22 cellular contexts compared by ENCODE assay signal in the genomic region with DNA sequence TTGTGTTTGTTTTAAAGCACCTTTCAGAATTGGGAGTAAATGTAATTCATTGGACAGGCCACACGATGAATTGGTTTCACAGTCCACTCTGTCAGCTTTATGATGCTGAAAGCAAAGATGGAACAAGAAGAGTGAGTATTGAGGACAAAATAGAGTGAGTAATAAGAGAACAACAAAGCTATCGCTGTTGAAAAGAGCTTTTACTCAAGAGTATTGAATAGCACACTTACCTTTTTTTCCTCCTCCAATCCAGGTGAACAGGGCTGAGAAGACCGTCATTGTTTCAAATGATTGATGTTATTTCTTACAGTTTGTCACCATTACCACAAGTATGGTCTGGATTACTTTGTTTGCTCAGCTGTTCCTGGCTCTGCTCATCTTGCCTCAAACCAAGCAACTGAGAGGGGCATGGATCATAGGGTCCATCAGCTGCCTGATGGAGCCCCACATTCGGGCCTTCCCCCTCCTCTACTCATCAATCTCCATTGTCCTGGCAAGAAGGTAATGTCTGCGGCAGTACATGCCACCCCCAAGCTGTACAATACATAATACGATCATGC.
DNase-seq lines count a peak whose midpoint lies in the region; ATAC-seq, FAIRE-seq and TF ChIP-seq lines count a peak whose summit lies in the region.
"Had no signal": no experiment of that assay in that cellular context is flagged by ENCODE, and none has a peak within 500 bp of the region (broad histone marks: within the 10 kb centered on the region; RNA-seq: fewer than 3 reads in every experiment).

No MANE protein-coding gene starts in this region.

- ATAC-seq in GM23338: no peak
- ATAC-seq in GM21528 (IDR thresholded peaks at IDR 0.05; ENCODE audit: low FRiP score, unreplicated experiment): no peak
- ATAC-seq: body of pancreas; K562; natural killer cell treated with Interleukin-12 subunit alpha and Interleukin-12 subunit beta and Interleukin-15 and Interleukin-18, amount 100 ng/mL, for 72 hours had no signal

- H3K27ac ChIP-seq in GM23338 (ENCODE audit: low read depth) (no peak overlapping the region), H1 (ENCODE audit: low read depth, low read length) (no peak overlapping the region)
- H3K27ac ChIP-seq: body of pancreas, GM23248, ovary, Peyer's patch, right atrium auricular region, thoracic aorta had no signal

- no peak overlapping the region for H2AK5ac ChIP-seq in H1 (ENCODE audit: low read depth, low read length)

- H3K4me3 ChIP-seq in GM23338 (no peak overlapping the region), H1 (ENCODE audit: extremely low read depth in 1 of 4, insufficient read depth in 2 of 4, low read depth in 3 of 4, low read length in 4 of 4) (no peak overlapping the region)
- H3K4me3 ChIP-seq: body of pancreas, GM23248, K562, ovary, Peyer's patch, right atrium auricular region, thoracic aorta had no signal

- no peak for TF ChIP-seq EP300 in H1 (IDR thresholded peaks at IDR 0.05; ENCODE audit: borderline replicate concordance in 1 of 2, low read depth in 2 of 2, low read length in 2 of 2)

- no peaks in the 10 kb centered on the region for H3K9me3 ChIP-seq in H1 (ENCODE audit: insufficient read depth in 2 of 2, low read depth in 1 of 2, low read length in 1 of 2)
- H3K9me3 ChIP-seq: body of pancreas, ovary, Peyer's patch, right atrium auricular region, thoracic aorta had no signal

- H3K14ac ChIP-seq in H1 (ENCODE audit: insufficient read length): no peak overlapping the region

- no peak overlapping the region for H2BK5ac ChIP-seq in H1 (ENCODE audit: low read depth, low read length)

- H3K36me3 ChIP-seq in GM23338 (ENCODE audit: insufficient read depth) (0 out of 2 replicates have a peak, but pooled peaks cover 3% of the 10 kb centered on the region), H1 (ENCODE audit: control insufficient read depth in 2 of 4, insufficient read depth in 4 of 4, low read length in 3 of 4) (no peaks in the 10 kb centered on the region)
- H3K36me3 ChIP-seq: ovary, Peyer's patch, right atrium auricular region, thoracic aorta had no signal

- CTCF ChIA-PET in H1 (lab: Charles Lee; ENCODE audit: partially characterized antibody): interaction anchor here (1.1 to 1.2 kb wide), 2 partner anchors 13 to 51 kb away, joined by 3 read pairs; no protein-coding TSS in a partner anchor

- H3K4me1 ChIP-seq in GM23338 (ENCODE audit: insufficient read depth): no peaks in the 10 kb centered on the region
- H3K4me1 ChIP-seq in H1 (replicated peaks in 1 of 4; ENCODE audit: control insufficient read depth in 3 of 4, insufficient read depth in 4 of 4, low read length in 3 of 4): no peaks in the 10 kb centered on the region
- H3K4me1 ChIP-seq: body of pancreas, Peyer's patch, right atrium auricular region had no signal

- no peak overlapping the region for H3K56ac ChIP-seq in H1 (replicated peaks; ENCODE audit: insufficient read length, low read depth, low read length)

- H3K9me3 Mint-ChIP-seq in GM23338 (peaks cover 97% of the 10 kb centered on the region), type B pancreatic cell (peaks cover 4% of the 10 kb centered on the region)

- peaks cover 2% of the 10 kb centered on the region for H3K27me3 Mint-ChIP-seq in GM23338 (ENCODE audit: insufficient read depth, low read depth, poor library complexity)
- no peaks in the 10 kb centered on the region for H3K27me3 Mint-ChIP-seq in type B pancreatic cell
- H3K27me3 Mint-ChIP-seq: natural killer cell treated with Interleukin-12 subunit alpha and Interleukin-12 subunit beta and Interleukin-15 and Interleukin-18, amount 100 ng/mL, for 72 hours had no signal

- H4K5ac ChIP-seq in H1 (ENCODE audit: insufficient read length, low read depth, low read length): no peak overlapping the region

- H3K27ac Mint-ChIP-seq in GM23338: no peak overlapping the region
- no peak overlapping the region for H3K27ac Mint-ChIP-seq in type B pancreatic cell
- H3K27ac Mint-ChIP-seq: natural killer cell treated with Interleukin-12 subunit alpha and Interleukin-12 subunit beta and Interleukin-15 and Interleukin-18, amount 100 ng/mL, for 72 hours had no signal

- TF ChIP-seq POLR2A in H1 (IDR thresholded peaks at IDR 0.05; ENCODE audit: control extremely low read depth in 1 of 2, low read depth in 2 of 2, low read length in 2 of 2): no peak

- H3K9me2 ChIP-seq in GM23338 (ENCODE audit: insufficient read depth): no peaks in the 10 kb centered on the region; the same call in 1 of the 2 replicates

- H3K18ac ChIP-seq in H1 (ENCODE audit: extremely low read depth, low read length): no peak overlapping the region

- H4K20me1 ChIP-seq in GM23338 (replicated peaks; ENCODE audit: insufficient read depth) (no peaks in the 10 kb centered on the region), H1 (replicated peaks in 1 of 2; ENCODE audit: control insufficient read depth in 1 of 2, insufficient read depth in 2 of 2, low read length in 2 of 2) (no peaks in the 10 kb centered on the region)

- H3K27me3 ChIP-seq in GM23338 (ENCODE audit: insufficient read depth): no peaks in the 10 kb centered on the region
- no peaks in the 10 kb centered on the region for H3K27me3 ChIP-seq in H1 (replicated peaks in 1 of 4; ENCODE audit: control insufficient read depth in 3 of 4, extremely low read depth in 1 of 4, insufficient read depth in 3 of 4, low read length in 3 of 4)
- H3K27me3 ChIP-seq: body of pancreas, ovary, Peyer's patch, right atrium auricular region had no signal

- H3K4ac ChIP-seq in H1 (replicated peaks; ENCODE audit: insufficient read length, low read depth, low read length): no peak overlapping the region

- H2BK15ac ChIP-seq in H1 (ENCODE audit: low read length): no peak overlapping the region

- no peak overlapping the region for H3K4me3 Mint-ChIP-seq in GM23338
- no peak overlapping the region for H3K4me3 Mint-ChIP-seq in type B pancreatic cell
- H3K4me3 Mint-ChIP-seq: natural killer cell treated with Interleukin-12 subunit alpha and Interleukin-12 subunit beta and Interleukin-15 and Interleukin-18, amount 100 ng/mL, for 72 hours had no signal

- H3F3A ChIP-seq in GM23338 (replicated peaks; ENCODE audit: low read depth): no peaks in the 10 kb centered on the region

- no peak for DNase-seq in GM23338 (ENCODE audit: low spot score)
- peak; percentile 78 to 83 for DNase-seq in NCI-H187 (lab: John Stamatoyannopoulos, UW)
- DNase-seq in NCI-H510A treated with DMSO at 0.1 percent for 48 hours (lab: John Stamatoyannopoulos, UW): peak; percentile 99
- DNase-seq in H1 (ENCODE audit: low read depth in 1 of 2, low spot score in 2 of 2): no peak
- DNase-seq in type B pancreatic cell (ENCODE audit: extremely low spot score, unreplicated experiment): no peak
- no peak for DNase-seq in NCI-H526 (lab: John Stamatoyannopoulos, UW)
- DNase-seq: activated effector memory CD4-positive, alpha-beta T cell treated with anti-CD3 and anti-CD28 coated beads, Interleukin-2, amount 50 U/mL, for 16 hours; body of pancreas; C1 segment of cervical spinal cord; glutamatergic neuron; GM23248; NCI-H2171 treated with DMSO at 0.1 percent for 48 hours; ovary; Peyer's patch; stimulated activated CD4-positive, alpha-beta T cell treated with anti-CD3 and anti-CD28 coated beads, Interleukin-4, amount 100 ng/mL, for 24 hours; stimulated activated naive CD4-positive, alpha-beta T cell had no signal

- H3K4me2 ChIP-seq in GM23338 (no peak overlapping the region), H1 (ENCODE audit: insufficient read depth in 1 of 2, low read depth in 2 of 2, low read length in 2 of 2) (no peak overlapping the region)

- no peaks in the 10 kb centered on the region for H3K23me2 ChIP-seq in H1 (ENCODE audit: low read depth, low read length)

- no peaks in the 10 kb centered on the region for H3K79me1 ChIP-seq in H1 (ENCODE audit: low read depth, low read length)

- H4K91ac ChIP-seq in H1 (replicated peaks; ENCODE audit: insufficient read length, low read length): no peak overlapping the region

- no peak overlapping the region for H2BK20ac ChIP-seq in H1 (ENCODE audit: low read length)

- no peak for FAIRE-seq in H1 (lab: Jason Lieb, UNC)
- FAIRE-seq: K562, keratinocyte had no signal

- H3K4me1 Mint-ChIP-seq in GM23338 (no peaks in the 10 kb centered on the region), type B pancreatic cell (ENCODE audit: unreplicated experiment) (peaks cover 21% of the 10 kb centered on the region)

- H3K79me2 ChIP-seq in GM23338 (replicated peaks; ENCODE audit: insufficient read depth) (no peaks in the 10 kb centered on the region), H1 (ENCODE audit: control insufficient read depth in 1 of 2, insufficient read depth in 2 of 2, low read length in 2 of 2) (no peaks in the 10 kb centered on the region)

- H2AFZ ChIP-seq in GM23338 (peak overlapping the region; percentile 80; the same call in 1 of the 2 replicates), H1 (ENCODE audit: low read length) (peak overlapping the region; percentile 94)
- H2AFZ ChIP-seq: GM23248 had no signal

- no peak for TF ChIP-seq CTCF in GM23338 (conservative IDR thresholded peaks at IDR 0.05; ENCODE audit: low read depth in 2 of 2)
- TF ChIP-seq CTCF in H1 (IDR thresholded peaks at IDR 0.05; ENCODE audit: control extremely low read depth in 1 of 3, insufficient read depth in 1 of 3, low read depth in 1 of 3, low read length in 3 of 3): peak in 1 of 3 experiments; percentile 2; a peak in 1 of 4 replicates
- no peak for TF ChIP-seq CTCF in type B pancreatic cell (conservative IDR thresholded peaks at IDR 0.05)

- H2BK12ac ChIP-seq in H1 (ENCODE audit: low read depth, low read length): no peak overlapping the region

- H3K9ac ChIP-seq in H1 (replicated peaks in 1 of 4; ENCODE audit: extremely low read depth in 1 of 4, low read depth in 3 of 4, low read length in 3 of 4): no peak overlapping the region
- H3K9ac ChIP-seq: GM23248 had no signal

- H2BK120ac ChIP-seq in H1 (replicated peaks; ENCODE audit: low read depth, low read length): no peak overlapping the region

- H3K36me3 Mint-ChIP-seq in GM23338 (ENCODE audit: low read depth) (peaks cover 42% of the 10 kb centered on the region; the same call in 2 of the 3 replicates), type B pancreatic cell (no peaks in the 10 kb centered on the region)
- H3K36me3 Mint-ChIP-seq: natural killer cell treated with Interleukin-12 subunit alpha and Interleukin-12 subunit beta and Interleukin-15 and Interleukin-18, amount 100 ng/mL, for 72 hours had no signal

- no peak overlapping the region for H3K23ac ChIP-seq in H1 (ENCODE audit: insufficient read length)

- no peak overlapping the region for H4K8ac ChIP-seq in H1 (ENCODE audit: extremely low read depth, insufficient read depth, low read length)

- WGBS in H1 (ENCODE audit: extremely low coverage in 1 of 2, insufficient coverage in 1 of 2, insufficient read length in 1 of 2, insufficient replicate concordance in 2 of 2, low coverage in 1 of 2, low lambda C conversion rate in 2 of 2, missing lambda C conversion rate in 1 of 2), 2 experiments: 91% methylated on average over 6 of the region's 6 CpGs; no CpG with 5 or more reads in 1 of the 2 experiments

- no peak for TF ChIP-seq RAD21 in H1 (IDR thresholded peaks at IDR 0.05 in 1 of 2, conservative IDR thresholded peaks at IDR 0.05 in 1 of 2; ENCODE audit: low read depth in 2 of 2, low read length in 2 of 2)

- POLR2A ChIA-PET in H1 (lab: Charles Lee; ENCODE audit: partially characterized antibody): no interaction called here

TF ChIP-seq in GM23338, 12 proteins besides CTCF, POLR2A, EP300 and RAD21 (continues in another document):
- TF ChIP-seq JUNB (IDR thresholded peaks at IDR 0.05; ENCODE audit: unreplicated experiment): no peak

Comparison
In these comparisons a context has a peak if more than half of its experiments do, and no peak if none do; other contexts are left out.
1. DNase-seq: peak in NCI-H187 (2 of 2) and NCI-H510A treated with DMSO at 0.1 percent for 48 hours (single experiment); none in GM23338 (single experiment), H1 (0 of 2), type B pancreatic cell (single experiment) and NCI-H526 (0 of 2).